Comparison of ENCODE assay signal across 12 cellular contexts in the genomic region with DNA sequence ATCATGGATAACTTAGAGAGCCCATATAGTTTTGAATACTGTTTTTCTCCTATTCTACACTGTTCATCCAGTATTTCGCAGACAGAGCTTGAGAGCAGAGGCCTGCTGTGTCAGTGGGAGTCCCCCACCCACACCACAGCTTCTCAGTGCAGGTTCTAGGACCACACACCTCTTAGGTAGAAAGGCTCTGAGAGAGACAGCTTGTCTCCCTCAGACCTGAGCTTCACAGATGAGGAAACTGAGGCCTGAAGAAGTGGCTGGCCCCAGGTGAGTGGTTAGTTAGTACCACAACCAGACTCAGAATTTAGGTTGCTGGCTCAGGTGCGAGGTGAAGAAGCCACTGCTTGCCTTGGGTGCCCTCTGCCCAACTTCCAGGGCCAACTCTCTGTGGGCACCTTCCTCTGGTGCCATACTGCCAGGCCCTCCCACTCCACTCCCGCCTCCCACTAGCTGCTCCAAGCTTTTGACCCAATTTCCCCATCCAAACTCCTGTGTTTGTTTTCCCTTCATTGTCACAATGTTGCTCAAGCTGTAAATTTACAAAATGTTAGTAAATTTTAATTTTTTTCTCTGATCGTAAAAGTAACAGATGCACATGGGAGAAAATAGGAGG.
"Had no signal": no experiment of that assay in that cellular context is flagged by ENCODE, and none has a peak within 500 bp of the region (broad histone marks: within the 10 kb centered on the region; RNA-seq: fewer than 3 reads in every experiment).

No MANE protein-coding gene starts in this region.

- H3K9me3 ChIP-seq: colonic mucosa, heart left ventricle, left lung, SJCRH30, thoracic aorta, vagina had no signal

- H3K36me3 ChIP-seq: colonic mucosa, heart left ventricle, left lung, SJCRH30, thoracic aorta, vagina had no signal

- H3K27ac Mint-ChIP-seq: natural killer cell; stimulated activated naive CD8-positive, alpha-beta T cell treated with anti-CD3 and anti-CD28 coated beads, Interleukin-15, Interleukin-2, amounts not matched to agents 100 ng/mL and 50 ng/mL, for 24 hours had no signal

- H3K27me3 ChIP-seq: colonic mucosa, heart left ventricle, left lung, SJCRH30, vagina had no signal

- H3K27ac ChIP-seq: colonic mucosa, foreskin keratinocyte, heart left ventricle, left lung, SJCRH30, thoracic aorta, vagina had no signal

- ATAC-seq: foreskin keratinocyte, heart left ventricle, left lung, natural killer cell, right cardiac atrium had no signal

- DNase-seq: colonic mucosa, foreskin keratinocyte, heart left ventricle, left lung, natural killer cell, nucleus accumbens, right cardiac atrium, SJCRH30 had no signal

- H3K4me3 ChIP-seq: colonic mucosa, heart left ventricle, left lung, SJCRH30, smooth muscle cell, thoracic aorta, vagina had no signal

- H3K4me1 Mint-ChIP-seq: natural killer cell had no signal

- H3K4me3 Mint-ChIP-seq: natural killer cell; stimulated activated naive CD8-positive, alpha-beta T cell treated with anti-CD3 and anti-CD28 coated beads, Interleukin-15, Interleukin-2, amounts not matched to agents 100 ng/mL and 50 ng/mL, for 24 hours had no signal

- H3K4me2 ChIP-seq: smooth muscle cell had no signal

- H3K9me3 Mint-ChIP-seq: natural killer cell; stimulated activated naive CD8-positive, alpha-beta T cell treated with anti-CD3 and anti-CD28 coated beads, Interleukin-15, Interleukin-2, amounts not matched to agents 100 ng/mL and 50 ng/mL, for 24 hours had no signal

- H3K4me1 ChIP-seq: foreskin keratinocyte, left lung, SJCRH30, vagina had no signal

- H3K36me3 Mint-ChIP-seq: natural killer cell had no signal
